Comparison of ENCODE assay signal across 8 cellular contexts in genomic region chr2:207162319-207162718, GRCh38. TPM values are rescaled to one million over a fixed set of nuclear protein-coding genes. Genes with fewer than 3 reads are reported as not detected.
DNase-seq lines count a peak whose midpoint lies in the region; ATAC-seq, FAIRE-seq and TF ChIP-seq lines count a peak whose summit lies in the region.

No MANE protein-coding gene starts in this region.

- H3K9me2 ChIP-seq in GM23338 (ENCODE audit: insufficient read depth): no peaks in the 10 kb centered on the region
- H3K9me2 ChIP-seq in hepatocyte (replicated peaks; ENCODE audit: insufficient read depth): no peaks in the 10 kb centered on the region

- DNase-seq in GM23338 (ENCODE audit: low spot score) (no peak), hepatocyte (ENCODE audit: low spot score) (no peak), smooth muscle cell (lab: John Stamatoyannopoulos, UW; ENCODE audit: unreplicated experiment) (no peak), RPMI8226 (no peak), NAMALWA (ENCODE audit: low spot score) (no peak), urothelium cell line (ENCODE audit: low spot score) (no peak)
- no peak for DNase-seq in activated CD4-positive, alpha-beta memory T cell treated with anti-CD3 and anti-CD28 coated beads, Interleukin-2, amount 10 ng/mL, durations not matched to agents 7 days and 5 days

- no peak overlapping the region for H3K27ac Mint-ChIP-seq in GM23338
- peak overlapping the region; percentile 93 for H3K27ac Mint-ChIP-seq in activated CD4-positive, alpha-beta memory T cell treated with anti-CD3 and anti-CD28 coated beads, Interleukin-2, amount 10 ng/mL, durations not matched to agents 7 days and 5 days

- H3K27me3 ChIP-seq in GM23338 (ENCODE audit: insufficient read depth) (peaks cover 5% of the 10 kb centered on the region; the same call in 1 of the 2 replicates), hepatocyte (no peaks in the 10 kb centered on the region), smooth muscle cell (ENCODE audit: low read depth) (no peaks in the 10 kb centered on the region)

- peak overlapping the region; percentile 96 for H3K9ac ChIP-seq in smooth muscle cell (ENCODE audit: low read depth)

- no peak overlapping the region for H3K27ac ChIP-seq in GM23338 (ENCODE audit: low read depth)
- peak overlapping the region; percentile 93 for H3K27ac ChIP-seq in hepatocyte
- H3K27ac ChIP-seq in smooth muscle cell (ENCODE audit: low read depth): peak overlapping the region; percentile 99

- H3F3A ChIP-seq in GM23338 (replicated peaks; ENCODE audit: low read depth) (no peaks in the 10 kb centered on the region; the same call in 1 of the 2 replicates), smooth muscle cell (ENCODE audit: low read depth) (peaks cover 12% of the 10 kb centered on the region)

- ATAC-seq in GM23338: no peak
- ATAC-seq in GM19397 (IDR thresholded peaks at IDR 0.05; ENCODE audit: unreplicated experiment): no peak

- 85% methylated on average over 8 of the region's 8 CpGs for WGBS in hepatocyte (ENCODE audit: low lambda C conversion rate, missing lambda C conversion rate)
- WGBS in smooth muscle cell (ENCODE audit: low lambda C conversion rate): 61% methylated on average over 8 of the region's 8 CpGs

- peak overlapping the region; percentile 86; the same call in 1 of the 3 replicates for H3K4me3 Mint-ChIP-seq in GM23338
- peak overlapping the region; percentile 98 for H3K4me3 Mint-ChIP-seq in activated CD4-positive, alpha-beta memory T cell treated with anti-CD3 and anti-CD28 coated beads, Interleukin-2, amount 10 ng/mL, durations not matched to agents 7 days and 5 days

- H3K4me1 Mint-ChIP-seq in GM23338: peaks cover 70% of the 10 kb centered on the region
- H3K4me1 Mint-ChIP-seq in activated CD4-positive, alpha-beta memory T cell treated with anti-CD3 and anti-CD28 coated beads, Interleukin-2, amount 10 ng/mL, durations not matched to agents 7 days and 5 days: peaks cover 61% of the 10 kb centered on the region

- FAIRE-seq in urothelium cell line (lab: Jason Lieb, UNC): no peak

- H3K4me2 ChIP-seq in GM23338 (peak overlapping the region; percentile 91), hepatocyte (peak overlapping the region; percentile 86), smooth muscle cell (peak overlapping the region; percentile 94)

- CTCF ChIA-PET in activated CD4-positive, alpha-beta memory T cell treated with anti-CD3 and anti-CD28 coated beads, Interleukin-2, amount 10 ng/mL, durations not matched to agents 7 days and 5 days (lab: Charles Lee): interaction anchor here (1.1 to 4.9 kb wide), 3 partner anchors 20 to 310 kb away, joined by 5 to 49 read pairs (median 5); no protein-coding TSS in a partner anchor

- H3K4me1 ChIP-seq in GM23338 (ENCODE audit: insufficient read depth) (peaks cover 57% of the 10 kb centered on the region), hepatocyte (ENCODE audit: insufficient read depth) (peaks cover 19% of the 10 kb centered on the region), smooth muscle cell (ENCODE audit: low read depth) (peaks cover 44% of the 10 kb centered on the region)

- H2AFZ ChIP-seq in GM23338 (no peak overlapping the region), hepatocyte (no peak overlapping the region), smooth muscle cell (ENCODE audit: low read depth) (no peak overlapping the region)

- POLR2A ChIA-PET in activated CD4-positive, alpha-beta memory T cell treated with anti-CD3 and anti-CD28 coated beads, Interleukin-2, amount 10 ng/mL, durations not matched to agents 7 days and 5 days (lab: Charles Lee): interaction anchor here (1.1 to 6.6 kb wide), 5 partner anchors 7 to 367 kb away, joined by 3 to 276 read pairs (median 83); partner anchors contain the start of gene CREB1

- H3K9me3 ChIP-seq in hepatocyte (ENCODE audit: low read depth): no peaks in the 10 kb centered on the region
- no peaks in the 10 kb centered on the region for H3K9me3 ChIP-seq in smooth muscle cell (replicated peaks; ENCODE audit: low read depth)

- TF ChIP-seq CTCF in GM23338 (conservative IDR thresholded peaks at IDR 0.05; ENCODE audit: low read depth in 2 of 2) (no peak), hepatocyte (IDR thresholded peaks at IDR 0.05; ENCODE audit: poor library complexity) (no peak), smooth muscle cell (IDR thresholded peaks at IDR 0.05; ENCODE audit: borderline replicate concordance, insufficient read depth, poor library complexity, severe bottlenecking) (no peak)

- no peaks in the 10 kb centered on the region for H3K36me3 Mint-ChIP-seq in GM23338 (ENCODE audit: low read depth)
- H3K36me3 Mint-ChIP-seq in activated CD4-positive, alpha-beta memory T cell treated with anti-CD3 and anti-CD28 coated beads, Interleukin-2, amount 10 ng/mL, durations not matched to agents 7 days and 5 days (ENCODE audit: low read depth): peaks cover 42% of the 10 kb centered on the region

- peaks cover 22% of the 10 kb centered on the region for H3K27me3 Mint-ChIP-seq in GM23338 (ENCODE audit: insufficient read depth, low read depth, poor library complexity)
- peaks cover 4% of the 10 kb centered on the region for H3K27me3 Mint-ChIP-seq in activated CD4-positive, alpha-beta memory T cell treated with anti-CD3 and anti-CD28 coated beads, Interleukin-2, amount 10 ng/mL, durations not matched to agents 7 days and 5 days

- H4K20me1 ChIP-seq in GM23338 (replicated peaks; ENCODE audit: insufficient read depth): no peaks in the 10 kb centered on the region
- H4K20me1 ChIP-seq in hepatocyte (ENCODE audit: insufficient read depth, poor library complexity, severe bottlenecking): peaks cover 15% of the 10 kb centered on the region
- peaks cover 60% of the 10 kb centered on the region for H4K20me1 ChIP-seq in smooth muscle cell (ENCODE audit: low read depth)

- no peaks in the 10 kb centered on the region; the same call in 2 of the 3 replicates for H3K9me3 Mint-ChIP-seq in GM23338
- H3K9me3 Mint-ChIP-seq in activated CD4-positive, alpha-beta memory T cell treated with anti-CD3 and anti-CD28 coated beads, Interleukin-2, amount 10 ng/mL, durations not matched to agents 7 days and 5 days: no peaks in the 10 kb centered on the region

- no peaks in the 10 kb centered on the region for H3K36me3 ChIP-seq in GM23338 (ENCODE audit: insufficient read depth)
- no peaks in the 10 kb centered on the region for H3K36me3 ChIP-seq in hepatocyte (replicated peaks; ENCODE audit: insufficient read depth, low read depth)
- H3K36me3 ChIP-seq in smooth muscle cell (ENCODE audit: low read depth): no peaks in the 10 kb centered on the region

- H3K79me2 ChIP-seq in GM23338 (replicated peaks; ENCODE audit: insufficient read depth) (peaks cover 82% of the 10 kb centered on the region), hepatocyte (peaks cover 69% of the 10 kb centered on the region), smooth muscle cell (ENCODE audit: low read depth) (peaks cover 60% of the 10 kb centered on the region)

- H3K4me3 ChIP-seq in GM23338 (no peak overlapping the region), hepatocyte (no peak overlapping the region), smooth muscle cell (peak overlapping the region; percentile 83)

TF ChIP-seq in GM23338, 12 proteins besides CTCF, POLR2A, EP300 and RAD21:
- TF ChIP-seq NANOG (IDR thresholded peaks at IDR 0.05; ENCODE audit: borderline replicate concordance) (no peak), JUNB (IDR thresholded peaks at IDR 0.05; ENCODE audit: unreplicated experiment) (no peak), EZH2phosphoT487 (IDR thresholded peaks at IDR 0.05; ENCODE audit: unreplicated experiment) (no peak), ZNF331 (CRISPR knock-in tag; IDR thresholded peaks at IDR 0.05; ENCODE audit: low read depth) (no peak), ETS1 (IDR thresholded peaks at IDR 0.05) (no peak), EZH2 (IDR thresholded peaks at IDR 0.05; ENCODE audit: low read depth, unreplicated experiment) (no peak), STAT1 (IDR thresholded peaks at IDR 0.05; ENCODE audit: unreplicated experiment) (no peak), ZNF114 (CRISPR knock-in tag; IDR thresholded peaks at IDR 0.05) (no peak), CREB1 (CRISPR knock-in tag; IDR thresholded peaks at IDR 0.05; ENCODE audit: low read depth) (no peak)

RNA-seq across cellular contexts. Expression of gene KLF7, which starts 3.4 kb away (rescaled TPM):
- 11.1 and 15.4 TPM in 2 replicates for total RNA-seq in GM23338 (2014; rRNA removed; shearing (Covaris generic))
- 5.7 and 7.6 TPM in 2 replicates for polyA plus RNA-seq in GM23338 (2016; fragmentation: Nextera tagmentation; extraction: Ambion mirVana)
- total RNA-seq in activated CD4-positive, alpha-beta memory T cell treated with anti-CD3 and anti-CD28 coated beads, Interleukin-2, amount 10 ng/mL, durations not matched to agents 7 days and 5 days: 10 to 100 TPM; 28.3 to 31.4 TPM
- total RNA-seq in hepatocyte: 6.3 and 18.6 TPM in 2 replicates
- polyA plus RNA-seq in hepatocyte: 7.9 and 8.4 TPM in 2 replicates
- total RNA-seq in smooth muscle cell: 16.1 and 27.6 TPM in 2 replicates
- polyA plus RNA-seq in smooth muscle cell: 12.2 and 12.7 TPM in 2 replicates
